8 cellular contexts compared by ENCODE assay signal in the genomic region with DNA sequence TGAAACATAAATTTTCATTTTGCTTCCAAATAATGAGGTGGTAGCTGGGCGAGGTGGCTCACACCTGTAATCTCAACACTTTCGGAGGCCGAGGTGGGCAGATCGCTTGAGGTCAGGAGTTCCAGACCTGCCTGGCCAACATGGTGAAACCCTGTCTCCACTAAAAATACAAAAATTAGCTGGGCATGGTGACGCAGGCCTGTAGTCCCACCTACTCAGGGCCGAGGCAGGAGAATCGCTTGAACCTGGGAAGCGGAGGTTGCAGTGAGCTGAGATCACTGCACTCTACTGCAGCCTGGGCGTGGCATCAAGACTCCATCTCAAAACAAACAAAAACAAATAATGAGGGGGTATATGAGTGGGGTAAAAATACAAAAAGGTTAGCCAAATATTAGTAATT. TPM values are rescaled to one million over a fixed set of nuclear protein-coding genes. Genes with fewer than 3 reads are reported as not detected.
A peak's percentile ranks its signal among the peaks of the same experiment; 100 is the strongest.
DNase-seq lines count a peak whose midpoint lies in the region; ATAC-seq and TF ChIP-seq lines count a peak whose summit lies in the region.
"Not testable (repeated sequence)": the region's sequence is repeated elsewhere in the genome, so short reads cannot be mapped to it uniquely, and the experiment has no call there.

No MANE protein-coding gene starts in this region.

- intact Hi-C loops in PC-3 (cut with micrococcal nuclease), result loop anchor here (10.0 kb wide), 1 partner anchor 55 kb away; no protein-coding TSS in a partner anchor

- POLR2A ChIA-PET in HEK293 (lab: Yijun Ruan, JAX) (interaction anchor here (0.7 to 2.0 kb wide), 5 partner anchors 15 to 1074 kb away, joined by 4 to 12 read pairs (median 6); a partner anchor contains a TSS), PC-3 (lab: Charles Lee; ENCODE audit: unreplicated experiment) (interaction anchor here (0.6 kb wide), 2 partner anchors 14 to 45 kb away, joined by 4 to 7 read pairs; no protein-coding TSS in a partner anchor)

- H3K4me1 Mint-ChIP-seq in activated T-cell treated with anti-CD3 and anti-CD28 coated beads, Interleukin-2, amount 50 U/mL, for 24 hours (ENCODE audit: low read depth), result peaks cover 22% of the 10 kb centered on the region
- peaks cover 24% of the 10 kb centered on the region for H3K4me1 Mint-ChIP-seq in chondrocyte (ENCODE audit: low read depth)
- H3K4me1 Mint-ChIP-seq in glutamatergic neuron (ENCODE audit: low read depth, unreplicated experiment); stimulated activated effector memory CD8-positive, alpha-beta T cell treated with anti-CD3 and anti-CD28 coated beads, Interleukin-12 subunit alpha, Interleukin-12 subunit beta, amount 100 ng/mL, for 72 hours: not testable (repeated sequence)
- peaks cover 9 to 28% (median 23%) of the 10 kb centered on the region in 3 donors for H3K4me1 Mint-ChIP-seq in naive B cell

- peak overlapping the region; percentile 85 for H3K4me3 ChIP-seq in BE2C (ENCODE audit: low read depth, low read length)
- peak overlapping the region; percentile 74 for H3K4me3 ChIP-seq in HEK293 (ENCODE audit: low read depth, low read length)
- peak overlapping the region; percentile 91 for H3K4me3 ChIP-seq in PC-3 (ENCODE audit: low read length)

- not testable (repeated sequence) for H3F3A ChIP-seq in PC-3 (ENCODE audit: low read length, unreplicated experiment)

- not testable (repeated sequence) for H2AFZ ChIP-seq in PC-3 (ENCODE audit: low read length)

- H3K27ac Mint-ChIP-seq in activated T-cell treated with anti-CD3 and anti-CD28 coated beads, Interleukin-2, amount 50 U/mL, for 24 hours, result peak overlapping the region; percentile 99
- peak overlapping the region; percentile 82 for H3K27ac Mint-ChIP-seq in chondrocyte (ENCODE audit: unreplicated experiment)
- not testable (repeated sequence) for H3K27ac Mint-ChIP-seq in glutamatergic neuron (ENCODE audit: unreplicated experiment)
- H3K27ac Mint-ChIP-seq in naive B cell, result peak overlapping the region; percentile 83 to 100 (median 99)
- peak overlapping the region; percentile 96 for H3K27ac Mint-ChIP-seq in stimulated activated effector memory CD8-positive, alpha-beta T cell treated with anti-CD3 and anti-CD28 coated beads, Interleukin-12 subunit alpha, Interleukin-12 subunit beta, amount 100 ng/mL, for 72 hours

- H3K27me3 ChIP-seq in BE2C; PC-3 (ENCODE audit: low read length): not testable (repeated sequence)

- peaks cover 29% of the 10 kb centered on the region for H3K79me2 ChIP-seq in PC-3 (ENCODE audit: low read length)

- H3K4me1 ChIP-seq in BE2C; HEK293 (ENCODE audit: control insufficient read depth, insufficient read depth, low read length): not testable (repeated sequence)
- H3K4me1 ChIP-seq in PC-3 (ENCODE audit: insufficient read depth, low read length), result peaks cover 21% of the 10 kb centered on the region

- not testable (repeated sequence) for H4K20me1 ChIP-seq in PC-3 (ENCODE audit: low read length)

- H3K9me3 ChIP-seq in BE2C; HEK293 (ENCODE audit: control insufficient read depth, insufficient read depth, low read depth, low read length); PC-3 (ENCODE audit: low read length): not testable (repeated sequence)

- not testable (repeated sequence) for H3K4me3 Mint-ChIP-seq in activated T-cell treated with anti-CD3 and anti-CD28 coated beads, Interleukin-2, amount 50 U/mL, for 24 hours; stimulated activated effector memory CD8-positive, alpha-beta T cell treated with anti-CD3 and anti-CD28 coated beads, Interleukin-12 subunit alpha, Interleukin-12 subunit beta, amount 100 ng/mL, for 72 hours
- H3K4me3 Mint-ChIP-seq in chondrocyte (ENCODE audit: unreplicated experiment) (peak overlapping the region; percentile 97), glutamatergic neuron (ENCODE audit: unreplicated experiment) (peak overlapping the region; percentile 93), naive B cell (peak overlapping the region in 7 of 8 donors; percentile 67 to 100 (median 96))

- not testable (repeated sequence) for TF ChIP-seq CTCF in BE2C (IDR thresholded peaks at IDR 0.05; ENCODE audit: low read depth, low read length); HEK293 (tag by site-specific recombination; IDR thresholded peaks at IDR 0.05); PC-3 (conservative IDR thresholded peaks at IDR 0.05; ENCODE audit: low read depth, low read length); chondrocyte (IDR thresholded peaks at IDR 0.05); glutamatergic neuron (IDR thresholded peaks at IDR 0.05; ENCODE audit: partially characterized antibody, unreplicated experiment)

- peak overlapping the region; percentile 84 for H3K4me2 ChIP-seq in PC-3 (ENCODE audit: low read length)

- ATAC-seq in PC-3; naive B cell (ENCODE audit: low read depth in 2 of 2); stimulated activated effector memory CD8-positive, alpha-beta T cell treated with anti-CD3 and anti-CD28 coated beads, Interleukin-12 subunit alpha, Interleukin-12 subunit beta, amount 100 ng/mL, for 72 hours: not testable (repeated sequence)

- peak overlapping the region; percentile 87; the same call in 1 of the 2 replicates for H3K9ac ChIP-seq in PC-3 (ENCODE audit: low read length)

- not testable (repeated sequence) for H3K27ac ChIP-seq in HEK293 (ENCODE audit: extremely low read depth, low read depth, low read length); PC-3 (ENCODE audit: low read length)

- H3K9me3 Mint-ChIP-seq in activated T-cell treated with anti-CD3 and anti-CD28 coated beads, Interleukin-2, amount 50 U/mL, for 24 hours; chondrocyte (ENCODE audit: low read depth); glutamatergic neuron (ENCODE audit: unreplicated experiment); naive B cell; stimulated activated effector memory CD8-positive, alpha-beta T cell treated with anti-CD3 and anti-CD28 coated beads, Interleukin-12 subunit alpha, Interleukin-12 subunit beta, amount 100 ng/mL, for 72 hours: not testable (repeated sequence)

- not testable (repeated sequence) for H3K27me3 Mint-ChIP-seq in activated T-cell treated with anti-CD3 and anti-CD28 coated beads, Interleukin-2, amount 50 U/mL, for 24 hours; chondrocyte (ENCODE audit: low read depth); glutamatergic neuron (ENCODE audit: unreplicated experiment); naive B cell

- H3K9me2 ChIP-seq in PC-3 (replicated peaks; ENCODE audit: low read length), result not testable (repeated sequence)

- peaks cover 14% of the 10 kb centered on the region for H3K36me3 Mint-ChIP-seq in activated T-cell treated with anti-CD3 and anti-CD28 coated beads, Interleukin-2, amount 50 U/mL, for 24 hours (ENCODE audit: low read depth)
- not testable (repeated sequence) for H3K36me3 Mint-ChIP-seq in chondrocyte (ENCODE audit: low read depth); glutamatergic neuron (ENCODE audit: unreplicated experiment)
- peaks cover 6 to 11% of the 10 kb centered on the region in 2 donors for H3K36me3 Mint-ChIP-seq in naive B cell
- H3K36me3 Mint-ChIP-seq in stimulated activated effector memory CD8-positive, alpha-beta T cell treated with anti-CD3 and anti-CD28 coated beads, Interleukin-12 subunit alpha, Interleukin-12 subunit beta, amount 100 ng/mL, for 72 hours, result peaks cover 14% of the 10 kb centered on the region

- CTCF ChIA-PET in HEK293 (lab: Yijun Ruan, JAX), result interaction anchor here (0.8 to 1.1 kb wide), 3 partner anchors 55 to 257 kb away, joined by 3 to 5 read pairs (median 4); no protein-coding TSS in a partner anchor
- CTCF ChIA-PET in PC-3 (lab: Charles Lee), result not testable (repeated sequence)

- not testable (repeated sequence) for DNase-seq in BE2C; PC-3; activated T-cell treated with anti-CD3 and anti-CD28 coated beads, Interleukin-2, amount 50 U/mL, for 24 hours; chondrocyte (ENCODE audit: low spot score); glutamatergic neuron; naive B cell
- peak in 1 of 2 donors; percentile 43 for DNase-seq in stimulated activated effector memory CD8-positive, alpha-beta T cell treated with anti-CD3 and anti-CD28 coated beads, Interleukin-12 subunit alpha, Interleukin-12 subunit beta, amount 100 ng/mL, for 72 hours (ENCODE audit: low spot score in 2 of 2)

- not testable (repeated sequence) for BruUV-seq in PC-3 (replicated peaks; lab: Mats Ljungman, UMichigan)

- H3K36me3 ChIP-seq in BE2C (peaks cover 28% of the 10 kb centered on the region), HEK293 (ENCODE audit: control insufficient read depth in 2 of 2, insufficient read depth in 1 of 2, low read length in 2 of 2) (peaks cover 39 to 49% of the 10 kb centered on the region in 2 experiments), PC-3 (ENCODE audit: low read depth, low read length) (peaks cover 12% of the 10 kb centered on the region)

TF ChIP-seq in HEK293, 187 proteins besides CTCF, POLR2A, EP300 and RAD21:
- 0 out of 2 replicates have a peak, but pooled peaks have one; percentile 15 for TF ChIP-seq ZNF223 (tag by site-specific recombination; IDR thresholded peaks at IDR 0.05)
- TF ChIP-seq SP7 (tag by site-specific recombination; IDR thresholded peaks at IDR 0.05), result peak; percentile 12; the same call in 1 of the 2 replicates
- 0 out of 2 replicates have a peak, but pooled peaks have one; percentile 5 for TF ChIP-seq ZFHX2 (tag by site-specific recombination; conservative IDR thresholded peaks at IDR 0.05)

RNA-seq across cellular contexts. Expression of a gene that starts 1.1 kb away (rescaled TPM):
- polyA plus RNA-seq in BE2C (2012; ENCODE audit: insufficient read depth, insufficient read length, low read depth), result 88.8 TPM
- total RNA-seq in PC-3 (2014; rRNA removed), result 40.1 and 44.9 TPM in 2 replicates
- total RNA-seq in chondrocyte, result 67.6 to 83.8 TPM (median 72.9 TPM) in 3 replicates
- total RNA-seq in glutamatergic neuron (ENCODE audit: unreplicated experiment), result 94.2 TPM
- polyA plus RNA-seq in naive B cell (ENCODE audit: low read depth in 6 of 6), result 10 to 100 TPM; 35.0 to 73.8 (median 69.7) TPM

RNA-seq across cellular contexts. Expression of a gene that starts 31.3 kb away (rescaled TPM):
- 206 TPM for polyA plus RNA-seq in BE2C (2012; ENCODE audit: insufficient read depth, insufficient read length, low read depth)
- total RNA-seq in PC-3 (2014; rRNA removed) (45.2 and 48.0 TPM in 2 replicates), chondrocyte (66.3 to 89.1 TPM (median 80.7 TPM) in 3 replicates), glutamatergic neuron (ENCODE audit: unreplicated experiment) (166 TPM)
- 10 to 100 TPM; 41.0 to 47.9 (median 45.5) TPM for polyA plus RNA-seq in naive B cell (ENCODE audit: low read depth in 6 of 6)
